In the genomic region with DNA sequence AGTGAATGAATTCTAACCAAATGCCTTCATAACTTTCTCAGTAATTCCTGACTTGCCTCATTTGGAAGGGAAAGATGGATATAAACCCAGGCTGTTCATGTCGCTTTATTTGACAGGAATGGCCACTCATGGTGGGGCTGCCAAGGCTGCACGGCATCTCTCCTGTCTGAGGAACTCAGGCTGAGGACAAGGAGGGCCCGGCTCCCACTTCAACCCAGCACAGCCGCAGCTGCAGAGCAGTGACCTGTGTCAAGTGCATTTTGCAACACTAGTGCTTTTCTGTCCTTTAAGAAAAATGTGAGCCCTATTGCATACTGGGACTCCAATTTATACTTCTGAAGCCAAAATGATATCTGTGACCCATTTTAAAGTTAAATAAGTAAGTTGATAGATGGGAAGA, we compare ENCODE assay signal across 11 cellular contexts. TPM values are rescaled to one million over a fixed set of nuclear protein-coding genes. Genes with fewer than 3 reads are reported as not detected.
"Had no signal": no experiment of that assay in that cellular context is flagged by ENCODE, and none has a peak within 500 bp of the region (broad histone marks: within the 10 kb centered on the region; RNA-seq: fewer than 3 reads in every experiment).

No MANE protein-coding gene starts in this region.

- ATAC-seq: HCT116, K562 had no signal

- H2AFZ ChIP-seq: GM23248 had no signal

- H3K4me3 ChIP-seq: GM23248, HAP-1, K562 had no signal

- H3K4me1 ChIP-seq: HAP-1 had no signal

- DNase-seq: GM23248, GOT3, H7, HFFc6, IMR-90, KG1 had no signal

- H3K9ac ChIP-seq: GM23248 had no signal

- H3K9me3 ChIP-seq: HAP-1 had no signal

- H3K27ac ChIP-seq: GM23248, HL-60 had no signal

- H3K36me3 ChIP-seq: HAP-1 had no signal

- FAIRE-seq: K562 had no signal

RNA-seq across cellular contexts. Expression of a gene that starts 45.8 kb away (rescaled TPM):
- total RNA-seq: GM23248, HFFc6, HT1080, IMR-90, K562 had no signal
- polyA plus RNA-seq: GM23248, IMR-90, K562 had no signal
